Comparison of ENCODE assay signal across 16 cellular contexts in genomic region chr1:207021139-207021861, GRCh38. TPM values are rescaled to one million over a fixed set of nuclear protein-coding genes. Genes with fewer than 3 reads are reported as not detected.
DNase-seq lines count a peak whose midpoint lies in the region; ATAC-seq and TF ChIP-seq lines count a peak whose summit lies in the region.
"Had no signal": no experiment of that assay in that cellular context is flagged by ENCODE, and none has a peak within 500 bp of the region (broad histone marks: within the 10 kb centered on the region; RNA-seq: fewer than 3 reads in every experiment).

No MANE protein-coding gene starts in this region.

- H3K27ac ChIP-seq in epithelial cell of prostate (peak overlapping the region; percentile 99), prostate gland (peak overlapping the region; percentile 38 to 94), uterus (no peak overlapping the region), testis (no peak overlapping the region)
- H3K27ac ChIP-seq: HL-60 had no signal

- in situ Hi-C loops in SK-MEL-5 (cut with HindIII; ENCODE audit: low pct_unique_long_range_greater_than_20kb, low sequenced_read_pairs), result no loop called here

- no peak overlapping the region for H3K4me3 ChIP-seq in prostate gland
- H3K4me3 ChIP-seq in uterus, result no peak overlapping the region
- H3K4me3 ChIP-seq in testis, result no peak overlapping the region
- H3K4me3 ChIP-seq: spleen had no signal

- TF ChIP-seq CTCF in prostate gland (IDR thresholded peaks at IDR 0.05), result no peak
- TF ChIP-seq CTCF in uterus (IDR thresholded peaks at IDR 0.05), result no peak
- no peak for TF ChIP-seq CTCF in testis (IDR thresholded peaks at IDR 0.05)

- H3K27me3 ChIP-seq in prostate gland (replicated peaks; ENCODE audit: insufficient read depth), result no peaks in the 10 kb centered on the region
- H3K27me3 ChIP-seq in uterus, result no peaks in the 10 kb centered on the region
- H3K27me3 ChIP-seq in testis, result no peaks in the 10 kb centered on the region
- H3K27me3 ChIP-seq: spleen had no signal

- WGBS in prostate gland, result 81% methylated on average over 8 of the region's 8 CpGs
- WGBS in testis, 2 donors, result 72 to 83% methylated on average over 8 of the region's 8 CpGs

- peaks cover 0 to 3% of the 10 kb centered on the region in 2 donors for H3K36me3 ChIP-seq in prostate gland
- no peaks in the 10 kb centered on the region for H3K36me3 ChIP-seq in uterus
- H3K36me3 ChIP-seq in testis (ENCODE audit: low read depth, missing control alignments), result no peaks in the 10 kb centered on the region
- H3K36me3 ChIP-seq: BE2C, spleen had no signal

- DNase-seq in CMK (ENCODE audit: low read depth) (peak; percentile 97), SK-MEL-5 (ENCODE audit: low read depth, low spot score) (peak; percentile 76), epithelial cell of prostate (ENCODE audit: low read depth, low spot score) (no peak), prostate gland (ENCODE audit: low spot score) (no peak), uterus (no peak), GM03348 (ENCODE audit: low spot score) (no peak), testis (no peak)
- DNase-seq: BE2C, islet precursor cell, NCI-H526 treated with DMSO at 0.1 percent for 48 hours, SIG-M5, spleen had no signal

- TF ChIP-seq POLR2A in prostate gland (IDR thresholded peaks at IDR 0.05) (no peak), uterus (IDR thresholded peaks at IDR 0.05) (no peak), testis (IDR thresholded peaks at IDR 0.05) (no peak)

- intact Hi-C loops in prostate gland (cut with DNase I), result no loop called here
- intact Hi-C loops in uterus (cut with DNase I; ENCODE audit: low total_unique reads), result no loop called here
- intact Hi-C loops in testis (cut with DNase I; ENCODE audit: low total_unique reads), result no loop called here

- H3K9me3 ChIP-seq in prostate gland (no peaks in the 10 kb centered on the region), uterus (no peaks in the 10 kb centered on the region), testis (no peaks in the 10 kb centered on the region)
- H3K9me3 ChIP-seq: BE2C, spleen had no signal

- no peak for ATAC-seq in GM21515 (IDR thresholded peaks at IDR 0.05; ENCODE audit: unreplicated experiment)

- H3K4me1 ChIP-seq in prostate gland (replicated peaks) (peaks cover 15% of the 10 kb centered on the region), uterus (no peaks in the 10 kb centered on the region), testis (peaks cover 14% of the 10 kb centered on the region)
- H3K4me1 ChIP-seq: BE2C had no signal

RNA-seq across cellular contexts. Expression of gene C1orf116, which starts 11.3 kb away (rescaled TPM):
- 0.13 and 0.50 TPM in 2 replicates for total RNA-seq in SK-MEL-5 (2014; rRNA removed; shearing (Covaris generic))
- polyA plus RNA-seq in SK-MEL-5 (2015; cell fraction: cytosol; rRNA removed), result 0.08 and 0.13 TPM in 2 replicates
- not detected in 2 replicates for polyA plus RNA-seq in SK-MEL-5 (2015; cell fraction: nucleus; rRNA removed)
- total RNA-seq in prostate gland (100 to 1,000 TPM in 1 of 2 donors, 10 to 100 TPM in 1; 36.5 to 107 TPM), uterus (under 1 TPM in 1 of 4 donors, not detected in 3; 0.62 TPM), testis (under 1 TPM; 0.31 to 0.71 TPM)
- polyA plus RNA-seq in testis (ENCODE audit: insufficient read depth, low read depth, low replicate concordance), result 0.88 TPM
- total RNA-seq: G401 had no signal

RNA-seq across cellular contexts. Expression of gene YOD1, which starts 29.7 kb away (rescaled TPM):
- total RNA-seq in SK-MEL-5 (2014; rRNA removed; shearing (Covaris generic)), result 9.2 and 9.4 TPM in 2 replicates
- 2.3 and 3.0 TPM in 2 replicates for polyA plus RNA-seq in SK-MEL-5 (2015; cell fraction: cytosol; rRNA removed)
- polyA plus RNA-seq in SK-MEL-5 (2015; cell fraction: nucleus; rRNA removed), result 30.5 and 32.9 TPM in 2 replicates
- total RNA-seq in prostate gland, result 10 to 100 TPM in 1 of 2 donors, 1 to 10 TPM in 1; 6.2 to 10.8 TPM
- 10 to 100 TPM in 1 of 4 donors, 1 to 10 TPM in 3; 3.3 to 17.1 (median 7.6) TPM for total RNA-seq in uterus
- 10 to 100 TPM; 10.9 to 12.3 TPM for total RNA-seq in testis
- 8.7 TPM for polyA plus RNA-seq in testis (ENCODE audit: insufficient read depth, low read depth, low replicate concordance)

RNA-seq across cellular contexts. Expression of gene PFKFB2, which starts 31.8 kb away (rescaled TPM):
- 24.0 and 24.9 TPM in 2 replicates for total RNA-seq in SK-MEL-5 (2014; rRNA removed; shearing (Covaris generic))
- polyA plus RNA-seq in SK-MEL-5 (2015; cell fraction: cytosol; rRNA removed), result 11.0 and 16.9 TPM in 2 replicates
- 35.4 and 47.0 TPM in 2 replicates for polyA plus RNA-seq in SK-MEL-5 (2015; cell fraction: nucleus; rRNA removed)
- total RNA-seq in prostate gland (1 to 10 TPM; 5.6 to 6.1 TPM), uterus (10 to 100 TPM in 1 of 4 donors, 1 to 10 TPM in 1, under 1 TPM in 2; 0.51 to 10.7 (median 2.9) TPM), testis (10 to 100 TPM; 13.9 to 17.6 TPM)
- polyA plus RNA-seq in testis (ENCODE audit: insufficient read depth, low read depth, low replicate concordance), result 12.9 TPM

RNA-seq across cellular contexts. Expression of gene FCAMR, which starts 51.0 kb away (rescaled TPM):
- total RNA-seq in SK-MEL-5 (2014; rRNA removed; shearing (Covaris generic)), result not detected in 2 replicates
- not detected in 2 replicates for polyA plus RNA-seq in SK-MEL-5 (2015; cell fraction: cytosol; rRNA removed)
- polyA plus RNA-seq in SK-MEL-5 (2015; cell fraction: nucleus; rRNA removed), result not detected in 2 replicates
- 1 to 10 TPM in 1 of 2 donors, not detected in 1; 2.3 TPM for total RNA-seq in prostate gland
- total RNA-seq in uterus, result not detected
- under 1 TPM in 1 of 2 donors, not detected in 1; 0.31 TPM for total RNA-seq in testis
- polyA plus RNA-seq in testis (ENCODE audit: insufficient read depth, low read depth, low replicate concordance), result 0.41 TPM
- total RNA-seq: cardiac septum, G401 had no signal

Comparison
In these comparisons a context has a peak if more than half of its experiments do, and no peak if none do; other contexts are left out.
1. DNase-seq: peak in CMK (single experiment) and SK-MEL-5 (single experiment); none in epithelial cell of prostate (single experiment), prostate gland (single experiment), uterus (0 of 2), GM03348 (single experiment) and testis (single experiment).
2. H3K27ac ChIP-seq: peak in epithelial cell of prostate (single experiment) and prostate gland (2 of 2); none in uterus (0 of 2) and testis (0 of 2).
3. RNA of gene C1orf116, which starts 11.3 kb away (total RNA-seq): 36.5 to 107 TPM in prostate gland; 0.31 to 0.71 TPM in testis, 0.13 to 0.50 TPM in SK-MEL-5 and 0.62 TPM in uterus; every median in the first group is over 10 times any median in the second.